Comparison of ENCODE assay signal across 2 cellular contexts in genomic region chr14:87461704-87462103, GRCh38.
TF ChIP-seq lines count a peak whose summit lies in the region.

No MANE protein-coding gene starts in this region.

TF ChIP-seq in WTC11, 78 proteins besides CTCF, POLR2A, EP300 and RAD21 (continued from another document):
- TF ChIP-seq, protein P1, sequence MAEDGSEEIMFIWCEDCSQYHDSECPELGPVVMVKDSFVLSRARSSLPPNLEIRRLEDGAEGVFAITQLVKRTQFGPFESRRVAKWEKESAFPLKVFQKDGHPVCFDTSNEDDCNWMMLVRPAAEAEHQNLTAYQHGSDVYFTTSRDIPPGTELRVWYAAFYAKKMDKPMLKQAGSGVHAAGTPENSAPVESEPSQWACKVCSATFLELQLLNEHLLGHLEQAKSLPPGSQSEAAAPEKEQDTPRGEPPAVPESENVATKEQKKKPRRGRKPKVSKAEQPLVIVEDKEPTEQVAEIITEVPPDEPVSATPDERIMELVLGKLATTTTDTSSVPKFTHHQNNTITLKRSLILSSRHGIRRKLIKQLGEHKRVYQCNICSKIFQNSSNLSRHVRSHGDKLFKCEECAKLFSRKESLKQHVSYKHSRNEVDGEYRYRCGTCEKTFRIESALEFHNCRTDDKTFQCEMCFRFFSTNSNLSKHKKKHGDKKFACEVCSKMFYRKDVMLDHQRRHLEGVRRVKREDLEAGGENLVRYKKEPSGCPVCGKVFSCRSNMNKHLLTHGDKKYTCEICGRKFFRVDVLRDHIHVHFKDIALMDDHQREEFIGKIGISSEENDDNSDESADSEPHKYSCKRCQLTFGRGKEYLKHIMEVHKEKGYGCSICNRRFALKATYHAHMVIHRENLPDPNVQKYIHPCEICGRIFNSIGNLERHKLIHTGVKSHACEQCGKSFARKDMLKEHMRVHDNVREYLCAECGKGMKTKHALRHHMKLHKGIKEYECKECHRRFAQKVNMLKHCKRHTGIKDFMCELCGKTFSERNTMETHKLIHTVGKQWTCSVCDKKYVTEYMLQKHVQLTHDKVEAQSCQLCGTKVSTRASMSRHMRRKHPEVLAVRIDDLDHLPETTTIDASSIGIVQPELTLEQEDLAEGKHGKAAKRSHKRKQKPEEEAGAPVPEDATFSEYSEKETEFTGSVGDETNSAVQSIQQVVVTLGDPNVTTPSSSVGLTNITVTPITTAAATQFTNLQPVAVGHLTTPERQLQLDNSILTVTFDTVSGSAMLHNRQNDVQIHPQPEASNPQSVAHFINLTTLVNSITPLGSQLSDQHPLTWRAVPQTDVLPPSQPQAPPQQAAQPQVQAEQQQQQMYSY (CRISPR knock-in tag; IDR thresholded peaks at IDR 0.05) = no peak
- TF ChIP-seq, protein P2, sequence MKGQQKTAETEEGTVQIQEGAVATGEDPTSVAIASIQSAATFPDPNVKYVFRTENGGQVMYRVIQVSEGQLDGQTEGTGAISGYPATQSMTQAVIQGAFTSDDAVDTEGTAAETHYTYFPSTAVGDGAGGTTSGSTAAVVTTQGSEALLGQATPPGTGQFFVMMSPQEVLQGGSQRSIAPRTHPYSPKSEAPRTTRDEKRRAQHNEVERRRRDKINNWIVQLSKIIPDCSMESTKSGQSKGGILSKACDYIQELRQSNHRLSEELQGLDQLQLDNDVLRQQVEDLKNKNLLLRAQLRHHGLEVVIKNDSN (CRISPR knock-in tag; IDR thresholded peaks at IDR 0.05) = no peak
- TF ChIP-seq, protein P3, sequence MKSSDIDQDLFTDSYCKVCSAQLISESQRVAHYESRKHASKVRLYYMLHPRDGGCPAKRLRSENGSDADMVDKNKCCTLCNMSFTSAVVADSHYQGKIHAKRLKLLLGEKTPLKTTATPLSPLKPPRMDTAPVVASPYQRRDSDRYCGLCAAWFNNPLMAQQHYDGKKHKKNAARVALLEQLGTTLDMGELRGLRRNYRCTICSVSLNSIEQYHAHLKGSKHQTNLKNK (CRISPR knock-in tag; IDR thresholded peaks at IDR 0.05) = no peak

TF ChIP-seq in SK-N-SH treated with all-trans-retinoic acid at 6 μM for 48 hours, 23 proteins besides CTCF, POLR2A, EP300 and RAD21 (continued from another document):
- TF ChIP-seq, protein P4, sequence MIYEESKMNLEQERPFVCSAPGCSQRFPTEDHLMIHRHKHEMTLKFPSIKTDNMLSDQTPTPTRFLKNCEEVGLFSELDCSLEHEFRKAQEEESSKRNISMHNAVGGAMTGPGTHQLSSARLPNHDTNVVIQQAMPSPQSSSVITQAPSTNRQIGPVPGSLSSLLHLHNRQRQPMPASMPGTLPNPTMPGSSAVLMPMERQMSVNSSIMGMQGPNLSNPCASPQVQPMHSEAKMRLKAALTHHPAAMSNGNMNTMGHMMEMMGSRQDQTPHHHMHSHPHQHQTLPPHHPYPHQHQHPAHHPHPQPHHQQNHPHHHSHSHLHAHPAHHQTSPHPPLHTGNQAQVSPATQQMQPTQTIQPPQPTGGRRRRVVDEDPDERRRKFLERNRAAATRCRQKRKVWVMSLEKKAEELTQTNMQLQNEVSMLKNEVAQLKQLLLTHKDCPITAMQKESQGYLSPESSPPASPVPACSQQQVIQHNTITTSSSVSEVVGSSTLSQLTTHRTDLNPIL (CRISPR knock-in tag; IDR thresholded peaks at IDR 0.05; ENCODE audit: low read depth) = no peak
- no peak for TF ChIP-seq POU6F1 (CRISPR knock-in tag; IDR thresholded peaks at IDR 0.05; ENCODE audit: borderline replicate concordance, low read depth)
- no peak for TF ChIP-seq TSHZ2 (CRISPR knock-in tag; IDR thresholded peaks at IDR 0.05)
- TF ChIP-seq CSRNP3 (CRISPR knock-in tag; IDR thresholded peaks at IDR 0.05) = no peak
- no peak for TF ChIP-seq GLIS3 (CRISPR knock-in tag; IDR thresholded peaks at IDR 0.05)
TF ChIP-seq in SK-N-SH treated with all-trans-retinoic acid at 6 μM for 48 hours: peak in this region for 0.
